ENCODE assay signal across 27 cellular contexts in genomic region chrX:3451566-3451965, GRCh38.
DNase-seq lines count a peak whose midpoint lies in the region; ATAC-seq and TF ChIP-seq lines count a peak whose summit lies in the region.
"Had no signal": no experiment of that assay in that cellular context is flagged by ENCODE, and none has a peak within 500 bp of the region (broad histone marks: within the 10 kb centered on the region; RNA-seq: fewer than 3 reads in every experiment).

No MANE protein-coding gene starts in this region.

- H3K36me3 ChIP-seq in SJCRH30, result no peaks in the 10 kb centered on the region
- H3K36me3 ChIP-seq in mesenchymal stem cell (ENCODE audit: control insufficient read depth in 1 of 2, insufficient read depth in 2 of 2, low read depth in 1 of 2, low read length in 2 of 2), result no peaks in the 10 kb centered on the region
- no peaks in the 10 kb centered on the region for H3K36me3 ChIP-seq in adrenal gland (replicated peaks in 1 of 2)
- H3K36me3 ChIP-seq: ascending aorta, esophagus muscularis mucosa, right lobe of liver, vagina had no signal

- no peak overlapping the region for H4K91ac ChIP-seq in mesenchymal stem cell (ENCODE audit: low read length)

- H3K27me3 ChIP-seq in SJCRH30 (no peaks in the 10 kb centered on the region), mesenchymal stem cell (ENCODE audit: control insufficient read depth in 1 of 2, insufficient read depth in 1 of 2, low read length in 2 of 2) (no peaks in the 10 kb centered on the region), adrenal gland (no peaks in the 10 kb centered on the region)
- H3K27me3 ChIP-seq: ascending aorta, esophagus muscularis mucosa, right lobe of liver, vagina had no signal

- no peak overlapping the region for H2BK15ac ChIP-seq in mesenchymal stem cell (ENCODE audit: low read depth, poor library complexity, severe bottlenecking)

- ATAC-seq in GM18502 (IDR thresholded peaks at IDR 0.05; ENCODE audit: poor library complexity, unreplicated experiment) (no peak), HG03175 (IDR thresholded peaks at IDR 0.05; ENCODE audit: unreplicated experiment) (no peak), HG02884 (IDR thresholded peaks at IDR 0.05; ENCODE audit: unreplicated experiment) (no peak)
- ATAC-seq: activated naive CD4-positive, alpha-beta T cell treated with anti-CD3 and anti-CD28 coated beads, Interleukin-2, amount 50 U/mL, for 72 hours; mucosa of descending colon; Right ventricle myocardium inferior; stimulated activated naive CD8-positive, alpha-beta T cell treated with anti-CD3 and anti-CD28 coated beads, Interleukin-15, Interleukin-2, amounts not matched to agents 100 U/mL and 50 U/mL, for 24 hours had no signal

- no peak overlapping the region for H2AFZ ChIP-seq in mesenchymal stem cell (ENCODE audit: low read depth, low read length)

- H3K4me2 ChIP-seq in mesenchymal stem cell (ENCODE audit: low read length, poor library complexity, severe bottlenecking), result no peak overlapping the region

- H2AK5ac ChIP-seq in mesenchymal stem cell (ENCODE audit: low read length, severe bottlenecking), result no peak overlapping the region

- peak overlapping the region; percentile 57 for H3K27ac ChIP-seq in SJCRH30
- no peak overlapping the region for H3K27ac ChIP-seq in mesenchymal stem cell (ENCODE audit: low read length, poor library complexity, severe bottlenecking)
- H3K27ac ChIP-seq in adrenal gland, result no peak overlapping the region
- H3K27ac ChIP-seq: ascending aorta, esophagus muscularis mucosa, right lobe of liver, vagina had no signal

- H2BK120ac ChIP-seq in mesenchymal stem cell (ENCODE audit: low read depth, low read length), result no peak overlapping the region

- WGBS in mesenchymal stem cell, result 62% methylated on average over 4 of the region's 8 CpGs
- 53 to 65% (median 54%) methylated on average over 8 of the region's 8 CpGs for WGBS in adrenal gland, 4 donors

- no peak overlapping the region for H2BK5ac ChIP-seq in mesenchymal stem cell (ENCODE audit: low read depth, low read length, poor library complexity, severe bottlenecking)

- no peak overlapping the region for H3K14ac ChIP-seq in mesenchymal stem cell (ENCODE audit: low read length in 2 of 2)

- TF ChIP-seq CTCF in adrenal gland (IDR thresholded peaks at IDR 0.05), result no peak

- H3K4me3 ChIP-seq in SJCRH30 (no peak overlapping the region; the same call in 1 of the 2 replicates), mesenchymal stem cell (ENCODE audit: insufficient read depth in 1 of 2, low read depth in 1 of 2, low read length in 2 of 2) (no peak overlapping the region), adrenal gland (no peak overlapping the region)
- H3K4me3 ChIP-seq: ascending aorta, esophagus muscularis mucosa, mucosa of descending colon, right lobe of liver, vagina had no signal

- peak; percentile 1 for DNase-seq in COLO668 (lab: John Stamatoyannopoulos, UW; ENCODE audit: unreplicated experiment)
- DNase-seq in LHCN-M2 (ENCODE audit: low read depth), result peak; percentile 30
- peak; percentile 49 to 81 for DNase-seq in SJCRH30
- DNase-seq in mesenchymal stem cell, result no peak
- DNase-seq in adrenal gland, result no peak
- DNase-seq: activated CD4-positive, alpha-beta T cell treated with anti-CD3 and anti-CD28 coated beads, Interleukin-2, amount 50 U/mL, for 4 hours; activated CD4-positive, CD25-positive, alpha-beta regulatory T cell; C1 segment of cervical spinal cord; Calu3; effector memory CD4-positive, alpha-beta T cell; H7; islet precursor cell; mucosa of descending colon; NCI-H1048; NCI-H2029 treated with DMSO at 0.1 percent for 48 hours; NCI-H69; OCI-M1; right lobe of liver; stimulated activated naive CD8-positive, alpha-beta T cell treated with anti-CD3 and anti-CD28 coated beads, Interleukin-15, Interleukin-2, amounts not matched to agents 100 U/mL and 50 U/mL, for 24 hours had no signal

- peaks cover 11% of the 10 kb centered on the region for H3K4me1 ChIP-seq in SJCRH30
- no peaks in the 10 kb centered on the region for H3K4me1 ChIP-seq in mesenchymal stem cell (ENCODE audit: control insufficient read depth, insufficient read depth, low read depth, low read length)
- H3K4me1 ChIP-seq in adrenal gland (replicated peaks in 1 of 2), result no peaks in the 10 kb centered on the region
- H3K4me1 ChIP-seq: ascending aorta, right lobe of liver had no signal

- intact Hi-C loops in adrenal gland (cut with DNase I), result no loop called here

- H3K4ac ChIP-seq in mesenchymal stem cell (ENCODE audit: low read depth in 1 of 2, low read length in 2 of 2), result no peak overlapping the region

- H3K23ac ChIP-seq in mesenchymal stem cell (ENCODE audit: low read length in 2 of 2), result no peak overlapping the region

- no peak overlapping the region for H4K8ac ChIP-seq in mesenchymal stem cell (ENCODE audit: low read length)

- H2BK12ac ChIP-seq in mesenchymal stem cell (ENCODE audit: low read length in 2 of 2), result no peak overlapping the region

- H3K9me3 ChIP-seq in SJCRH30 (replicated peaks) (peaks cover 3% of the 10 kb centered on the region), mesenchymal stem cell (ENCODE audit: control insufficient read depth, low read length) (peaks cover 8% of the 10 kb centered on the region), adrenal gland (replicated peaks in 1 of 3) (no peaks in the 10 kb centered on the region)
- H3K9me3 ChIP-seq: ascending aorta, esophagus muscularis mucosa, mucosa of descending colon, right lobe of liver, vagina had no signal

- TF ChIP-seq POLR2A in adrenal gland (IDR thresholded peaks at IDR 0.05), result no peak

- H3K9ac ChIP-seq in mesenchymal stem cell (ENCODE audit: low read length), result peak overlapping the region; percentile 55

- no peak overlapping the region for H3K18ac ChIP-seq in mesenchymal stem cell (ENCODE audit: low read depth in 1 of 2, low read length in 2 of 2)

- no peaks in the 10 kb centered on the region for H3K79me1 ChIP-seq in mesenchymal stem cell (replicated peaks; ENCODE audit: low read length, poor library complexity, severe bottlenecking)

Comparison
In these comparisons a context has a peak if more than half of its experiments do, and no peak if none do; other contexts are left out.
1. DNase-seq: peak in COLO668 (single experiment), LHCN-M2 (single experiment) and SJCRH30 (2 of 2); none in mesenchymal stem cell (single experiment) and adrenal gland (0 of 7).